ENCODE assay signal across 1 cellular context in the genomic region with DNA sequence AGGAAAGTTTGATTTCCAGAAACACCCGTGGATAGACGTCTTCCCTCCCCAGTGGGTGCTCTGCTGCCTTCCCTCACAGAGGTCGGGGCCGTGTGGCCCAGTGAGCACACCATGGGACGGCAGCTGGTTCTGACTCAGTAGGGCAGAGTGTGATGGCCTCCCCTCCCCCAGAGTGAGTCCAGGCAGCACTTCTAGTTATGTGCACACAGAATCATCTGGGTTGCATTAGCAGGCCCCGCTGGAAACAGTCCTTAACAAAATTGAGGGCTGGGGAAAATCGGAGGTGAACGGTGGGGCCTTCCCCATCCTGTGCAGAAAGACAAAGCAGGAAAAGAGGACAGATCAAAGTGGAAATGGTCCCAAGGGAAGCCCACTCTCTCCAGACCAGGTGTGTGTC.
A peak's percentile ranks its signal among the peaks of the same experiment; 100 is the strongest.
TF ChIP-seq lines count a peak whose summit lies in the region.

No MANE protein-coding gene starts in this region.

TF ChIP-seq in HepG2, 621 proteins besides CTCF, POLR2A, EP300 and RAD21 (continued from another document):
- TF ChIP-seq ZNF431 (CRISPR knock-in tag; IDR thresholded peaks at IDR 0.05; ENCODE audit: borderline replicate concordance, low read depth) (0 out of 2 replicates have a peak, but pooled peaks have one; percentile 24), ZNF354B (CRISPR knock-in tag; IDR thresholded peaks at IDR 0.05) (no peak), ZNF772 (CRISPR knock-in tag; IDR thresholded peaks at IDR 0.05) (no peak)
